In genomic region chr3:157166559-157166958, GRCh38 we compare ENCODE assay signal across 14 cellular contexts. TPM values are rescaled to one million over a fixed set of nuclear protein-coding genes. Genes with fewer than 3 reads are reported as not detected.
DNase-seq lines count a peak whose midpoint lies in the region; ATAC-seq and TF ChIP-seq lines count a peak whose summit lies in the region.
"Had no signal": no experiment of that assay in that cellular context is flagged by ENCODE, and none has a peak within 500 bp of the region (broad histone marks: within the 10 kb centered on the region; RNA-seq: fewer than 3 reads in every experiment).

No MANE protein-coding gene starts in this region.

- peak; percentile 79 for ATAC-seq in GM18511 (IDR thresholded peaks at IDR 0.05; ENCODE audit: unreplicated experiment)
- peak; percentile 47 for ATAC-seq in GM21717 (IDR thresholded peaks at IDR 0.05; ENCODE audit: unreplicated experiment)
- ATAC-seq in HG03432 (IDR thresholded peaks at IDR 0.05; ENCODE audit: unreplicated experiment): peak; percentile 83
- ATAC-seq in left lobe of liver: peak; percentile 75
- no peak for ATAC-seq in esophagus mucosa

- H3K9me3 Mint-ChIP-seq in CD4-positive, alpha-beta memory T cell: no peaks in the 10 kb centered on the region
- H3K9me3 Mint-ChIP-seq: activated CD4-positive, alpha-beta memory T cell treated with anti-CD3 and anti-CD28 coated beads for 36 hours; brain; naive B cell had no signal

- peaks cover 4% of the 10 kb centered on the region for H3K4me1 ChIP-seq in CD4-positive, alpha-beta memory T cell (ENCODE audit: insufficient read depth, low read length)

- H3K4me1 Mint-ChIP-seq in CD4-positive, alpha-beta memory T cell: peaks cover under 1 to 9% (median 3%) of the 10 kb centered on the region in 4 donors

- no peak for TF ChIP-seq CTCF in foreskin fibroblast (IDR thresholded peaks at IDR 0.05; ENCODE audit: low read depth, low read length)

- no peak overlapping the region for H3K4me3 Mint-ChIP-seq in CD4-positive, alpha-beta memory T cell
- H3K4me3 Mint-ChIP-seq: activated CD4-positive, alpha-beta memory T cell treated with anti-CD3 and anti-CD28 coated beads for 36 hours had no signal

- peaks cover 0 to 3% of the 10 kb centered on the region in 2 donors for H3K36me3 Mint-ChIP-seq in CD4-positive, alpha-beta memory T cell
- H3K36me3 Mint-ChIP-seq: brain, naive B cell had no signal

- no peak overlapping the region for H3K27ac ChIP-seq in CD4-positive, alpha-beta memory T cell (ENCODE audit: low read depth, low read length)

- H3K27me3 Mint-ChIP-seq in CD4-positive, alpha-beta memory T cell: no peaks in the 10 kb centered on the region
- H3K27me3 Mint-ChIP-seq: activated CD4-positive, alpha-beta memory T cell treated with anti-CD3 and anti-CD28 coated beads for 36 hours; brain; naive B cell had no signal

- H3K27ac Mint-ChIP-seq in CD4-positive, alpha-beta memory T cell: peak overlapping the region in 1 of 7 donors; percentile 2
- H3K27ac Mint-ChIP-seq: activated CD4-positive, alpha-beta memory T cell treated with anti-CD3 and anti-CD28 coated beads for 36 hours; naive B cell had no signal

- DNase-seq in left lobe of liver (ENCODE audit: low spot score): no peak
- DNase-seq in CD4-positive, alpha-beta memory T cell: no peak
- DNase-seq in NCI-H2107 (lab: John Stamatoyannopoulos, UW): no peak
- no peak for DNase-seq in foreskin fibroblast
- DNase-seq: activated CD4-positive, alpha-beta memory T cell treated with anti-CD3 and anti-CD28 coated beads for 36 hours; EL; GOT3; naive B cell; stimulated activated CD4-positive, alpha-beta T cell treated with anti-CD3 and anti-CD28 coated beads, Interleukin-1b, Interleukin-23, amount 100 ng/mL, for 48 hours had no signal

- CTCF ChIA-PET in CD4-positive, alpha-beta memory T cell (lab: Charles Lee; ENCODE audit: partially characterized antibody): no interaction called here

- no peaks in the 10 kb centered on the region for H3K27me3 ChIP-seq in CD4-positive, alpha-beta memory T cell (ENCODE audit: insufficient read depth, low read length)

- no peak overlapping the region for H3K4me3 ChIP-seq in CD4-positive, alpha-beta memory T cell (ENCODE audit: low read length in 2 of 2)
- no peak overlapping the region for H3K4me3 ChIP-seq in foreskin fibroblast (ENCODE audit: low read depth in 1 of 2, low read length in 2 of 2)

- POLR2A ChIA-PET in CD4-positive, alpha-beta memory T cell (lab: Charles Lee; ENCODE audit: partially characterized antibody): interaction anchor here (1.1 kb wide), 1 partner anchor 8 kb away, joined by 7 read pairs; no protein-coding TSS in a partner anchor

- intact Hi-C loops in CD4-positive, alpha-beta memory T cell (cut with micrococcal nuclease): no loop called here

- no peaks in the 10 kb centered on the region for H3K36me3 ChIP-seq in CD4-positive, alpha-beta memory T cell (ENCODE audit: insufficient read depth, low read length)

- no peaks in the 10 kb centered on the region for H3K9me3 ChIP-seq in CD4-positive, alpha-beta memory T cell (ENCODE audit: control insufficient read depth in 1 of 2, low read length in 2 of 2)

RNA-seq across cellular contexts. Expression of gene CCNL1, which starts 6.6 kb away (rescaled TPM):
- 39.8 TPM for total RNA-seq in left lobe of liver
- 100 to 1,000 TPM; 327 to 330 TPM for total RNA-seq in CD4-positive, alpha-beta memory T cell
- 10 to 100 TPM; 62.7 to 69.7 TPM for polyA plus RNA-seq in CD4-positive, alpha-beta memory T cell
- total RNA-seq in esophagus mucosa: 59.5 TPM
